13 cellular contexts compared by ENCODE assay signal in genomic region chr2:23673830-23674679, GRCh38.
A peak's percentile ranks its signal among the peaks of the same experiment; 100 is the strongest.
DNase-seq lines count a peak whose midpoint lies in the region; ATAC-seq, FAIRE-seq and TF ChIP-seq lines count a peak whose summit lies in the region.
"Had no signal": no experiment of that assay in that cellular context is flagged by ENCODE, and none has a peak within 500 bp of the region (broad histone marks: within the 10 kb centered on the region; RNA-seq: fewer than 3 reads in every experiment).

No MANE protein-coding gene starts in this region.

- no peaks in the 10 kb centered on the region for H3K79me2 ChIP-seq in H1 (ENCODE audit: control insufficient read depth in 1 of 2, insufficient read depth in 2 of 2, low read length in 2 of 2)

- POLR2A ChIA-PET in H1 (lab: Charles Lee; ENCODE audit: partially characterized antibody): interaction anchor here (1.0 kb wide), 1 partner anchor 13 kb away, joined by 3 read pairs; no protein-coding TSS in a partner anchor

- H3K4me1 ChIP-seq in H1 (replicated peaks in 1 of 4; ENCODE audit: control insufficient read depth in 3 of 4, insufficient read depth in 4 of 4, low read length in 3 of 4): peaks cover 0 to 6% (median 2%) of the 10 kb centered on the region in 4 experiments; a peak in 3 of 7 replicates

- H3K36me3 ChIP-seq in H1 (ENCODE audit: control insufficient read depth in 2 of 4, insufficient read depth in 4 of 4, low read length in 3 of 4): no peaks in the 10 kb centered on the region
- H3K36me3 ChIP-seq: suprapubic skin had no signal

- H2BK5ac ChIP-seq in H1 (ENCODE audit: low read depth, low read length): peak overlapping the region; percentile 68; the same call in 1 of the 2 replicates

- peak overlapping the region; percentile 92 for H4K91ac ChIP-seq in H1 (replicated peaks; ENCODE audit: insufficient read length, low read length)

- peak overlapping the region; percentile 92 for H2BK15ac ChIP-seq in H1 (ENCODE audit: low read length)

- no peak overlapping the region for H3K9ac ChIP-seq in H1 (replicated peaks in 1 of 4; ENCODE audit: extremely low read depth in 1 of 4, low read depth in 3 of 4, low read length in 3 of 4)

- no peaks in the 10 kb centered on the region for H3K79me1 ChIP-seq in H1 (ENCODE audit: low read depth, low read length)

- H3K4me3 ChIP-seq in H1 (ENCODE audit: extremely low read depth in 1 of 4, insufficient read depth in 2 of 4, low read depth in 3 of 4, low read length in 4 of 4): no peak overlapping the region
- H3K4me3 ChIP-seq: suprapubic skin had no signal

- peaks cover 0 to 8% of the 10 kb centered on the region in 2 experiments for H4K20me1 ChIP-seq in H1 (replicated peaks in 1 of 2; ENCODE audit: control insufficient read depth in 1 of 2, insufficient read depth in 2 of 2, low read length in 2 of 2)

- H3K18ac ChIP-seq in H1 (ENCODE audit: extremely low read depth, low read length): no peak overlapping the region

- H2AK5ac ChIP-seq in H1 (ENCODE audit: low read depth, low read length): peak overlapping the region; percentile 83; the same call in 1 of the 2 replicates

- no peak for FAIRE-seq in H1 (lab: Jason Lieb, UNC)

- 0 out of 2 replicates have a peak overlapping the region, but pooled peaks have one; percentile 72 for H2BK20ac ChIP-seq in H1 (ENCODE audit: low read length)

- 85% methylated on average over 8 of the region's 12 CpGs; no CpG with 5 or more reads in 1 of the 2 experiments for WGBS in H1 (ENCODE audit: extremely low coverage in 1 of 2, insufficient coverage in 1 of 2, insufficient read length in 1 of 2, insufficient replicate concordance in 2 of 2, low coverage in 1 of 2, low lambda C conversion rate in 2 of 2, missing lambda C conversion rate in 1 of 2), 2 experiments

- H3K23me2 ChIP-seq in H1 (ENCODE audit: low read depth, low read length): peaks cover 2% of the 10 kb centered on the region; the same call in 1 of the 2 replicates

- H4K5ac ChIP-seq in H1 (ENCODE audit: insufficient read length, low read depth, low read length): no peak overlapping the region

- H3K14ac ChIP-seq in H1 (ENCODE audit: insufficient read length): no peak overlapping the region

- H4K8ac ChIP-seq in H1 (ENCODE audit: extremely low read depth, insufficient read depth, low read length): no peak overlapping the region

- peak; percentile 18 to 36; a peak in 2 of 4 replicates for TF ChIP-seq RAD21 in H1 (IDR thresholded peaks at IDR 0.05 in 1 of 2, conservative IDR thresholded peaks at IDR 0.05 in 1 of 2; ENCODE audit: low read depth in 2 of 2, low read length in 2 of 2)

- H3K4me2 ChIP-seq in H1 (ENCODE audit: insufficient read depth in 1 of 2, low read depth in 2 of 2, low read length in 2 of 2): no peak overlapping the region

- H3K56ac ChIP-seq in H1 (replicated peaks; ENCODE audit: insufficient read length, low read depth, low read length): no peak overlapping the region

- no peaks in the 10 kb centered on the region; a peak in 1 of 7 replicates for H3K27me3 ChIP-seq in H1 (replicated peaks in 1 of 4; ENCODE audit: control insufficient read depth in 3 of 4, extremely low read depth in 1 of 4, insufficient read depth in 3 of 4, low read length in 3 of 4)
- H3K27me3 ChIP-seq: suprapubic skin had no signal

- H2BK120ac ChIP-seq in H1 (replicated peaks; ENCODE audit: low read depth, low read length): no peak overlapping the region

- DNase-seq in A172 (ENCODE audit: low spot score) (peak; percentile 27), EH (ENCODE audit: low read depth) (peak; percentile 32), NAMALWA (ENCODE audit: low spot score) (peak; percentile 31), H1 (ENCODE audit: low read depth in 1 of 2, low spot score in 2 of 2) (peak in 1 of 2 experiments; percentile 70), SHP77 treated with DMSO at 0.1 percent for 48 hours (lab: John Stamatoyannopoulos, UW) (no peak)
- DNase-seq in stimulated activated CD4-positive, alpha-beta T cell treated with anti-CD3 and anti-CD28 coated beads, Interleukin-12 subunit alpha, Interleukin-12 subunit beta, amount 100 ng/mL, for 4 hours: no peak
- DNase-seq: islet precursor cell; naive thymus-derived CD8-positive, alpha-beta T cell; NCI-H1930; T-helper 17 cell had no signal

- TF ChIP-seq EP300 in H1 (IDR thresholded peaks at IDR 0.05; ENCODE audit: borderline replicate concordance in 1 of 2, low read depth in 2 of 2, low read length in 2 of 2): no peak

- no peak overlapping the region for H2AFZ ChIP-seq in H1 (ENCODE audit: low read length)

- CTCF ChIA-PET in H1 (lab: Charles Lee; ENCODE audit: partially characterized antibody): interaction anchor here (0.7 to 1.7 kb wide), 6 partner anchors 9 to 343 kb away, joined by 3 to 5 read pairs (median 3); no protein-coding TSS in a partner anchor

- ATAC-seq in esophagus mucosa (no peak), GM19035 (IDR thresholded peaks at IDR 0.05; ENCODE audit: unreplicated experiment) (no peak)
- ATAC-seq: naive thymus-derived CD8-positive, alpha-beta T cell; T-helper 17 cell had no signal

- TF ChIP-seq CTCF in H1 (IDR thresholded peaks at IDR 0.05; ENCODE audit: control extremely low read depth in 1 of 3, insufficient read depth in 1 of 3, low read depth in 1 of 3, low read length in 3 of 3): peak; percentile 20 to 34 (median 28); a peak in 3 of 4 replicates

- no peak overlapping the region for H3K23ac ChIP-seq in H1 (ENCODE audit: insufficient read length)

- H3K4ac ChIP-seq in H1 (replicated peaks; ENCODE audit: insufficient read length, low read depth, low read length): no peak overlapping the region

- H3K27ac ChIP-seq in H1 (ENCODE audit: low read depth, low read length): no peak overlapping the region
- H3K27ac ChIP-seq: suprapubic skin had no signal

- peak overlapping the region; percentile 98; the same call in 1 of the 2 replicates for H2BK12ac ChIP-seq in H1 (ENCODE audit: low read depth, low read length)

- H3K9me3 ChIP-seq in H1 (ENCODE audit: insufficient read depth in 2 of 2, low read depth in 1 of 2, low read length in 1 of 2): no peaks in the 10 kb centered on the region
- H3K9me3 ChIP-seq: suprapubic skin had no signal

- TF ChIP-seq POLR2A in H1 (IDR thresholded peaks at IDR 0.05; ENCODE audit: control extremely low read depth in 1 of 2, low read depth in 2 of 2, low read length in 2 of 2): no peak

TF ChIP-seq in H1, 55 proteins besides CTCF, POLR2A, EP300 and RAD21:
- no peak for TF ChIP-seq KDM1A (IDR thresholded peaks at IDR 0.05; ENCODE audit: borderline replicate concordance, low read length)
- no peak for TF ChIP-seq CHD1 (IDR thresholded peaks at IDR 0.05; ENCODE audit: low read depth, low read length)
- TF ChIP-seq RNF2 (IDR thresholded peaks at IDR 0.05; ENCODE audit: borderline replicate concordance, low read depth, low read length, missing control alignments, poor library complexity, severe bottlenecking): no peak
- peak in 1 of 2 experiments; percentile 53; a peak in 1 of 4 replicates for TF ChIP-seq SIN3A (conservative IDR thresholded peaks at IDR 0.05 in 1 of 2, IDR thresholded peaks at IDR 0.05 in 1 of 2; ENCODE audit: low read depth in 1 of 2, low read length in 2 of 2)
- no peak for TF ChIP-seq RFX5 (IDR thresholded peaks at IDR 0.05; ENCODE audit: borderline replicate concordance, low read depth, low read length)
- no peak for TF ChIP-seq POLR2AphosphoS5 (IDR thresholded peaks at IDR 0.05; ENCODE audit: low read depth, low read length)
- TF ChIP-seq HDAC2 (IDR thresholded peaks at IDR 0.05; ENCODE audit: borderline replicate concordance in 1 of 2, low read depth in 2 of 2, low read length in 2 of 2): 0 out of 4 replicates have a peak, but pooled peaks of 1 of the 2 experiments have one; percentile 45
- 0 out of 2 replicates have a peak, but pooled peaks have one; percentile 25 for TF ChIP-seq YY1 (IDR thresholded peaks at IDR 0.05; ENCODE audit: low read depth, low read length)
- no peak for TF ChIP-seq POU5F1 (IDR thresholded peaks at IDR 0.05; ENCODE audit: low read depth, low read length)
- no peak for TF ChIP-seq CBX8 (IDR thresholded peaks at IDR 0.05; ENCODE audit: borderline replicate concordance, low read depth, low read length)

Comparison
In these comparisons a context has a peak if more than half of its experiments do, and no peak if none do; other contexts are left out.
1. DNase-seq: peak in A172 (single experiment), EH (single experiment) and NAMALWA (single experiment); none in stimulated activated CD4-positive, alpha-beta T cell treated with anti-CD3 and anti-CD28 coated beads, Interleukin-12 subunit alpha, Interleukin-12 subunit beta, amount 100 ng/mL, for 4 hours (single experiment) and SHP77 treated with DMSO at 0.1 percent for 48 hours (single experiment).